ENCODE assay signal across 8 cellular contexts in the genomic region with DNA sequence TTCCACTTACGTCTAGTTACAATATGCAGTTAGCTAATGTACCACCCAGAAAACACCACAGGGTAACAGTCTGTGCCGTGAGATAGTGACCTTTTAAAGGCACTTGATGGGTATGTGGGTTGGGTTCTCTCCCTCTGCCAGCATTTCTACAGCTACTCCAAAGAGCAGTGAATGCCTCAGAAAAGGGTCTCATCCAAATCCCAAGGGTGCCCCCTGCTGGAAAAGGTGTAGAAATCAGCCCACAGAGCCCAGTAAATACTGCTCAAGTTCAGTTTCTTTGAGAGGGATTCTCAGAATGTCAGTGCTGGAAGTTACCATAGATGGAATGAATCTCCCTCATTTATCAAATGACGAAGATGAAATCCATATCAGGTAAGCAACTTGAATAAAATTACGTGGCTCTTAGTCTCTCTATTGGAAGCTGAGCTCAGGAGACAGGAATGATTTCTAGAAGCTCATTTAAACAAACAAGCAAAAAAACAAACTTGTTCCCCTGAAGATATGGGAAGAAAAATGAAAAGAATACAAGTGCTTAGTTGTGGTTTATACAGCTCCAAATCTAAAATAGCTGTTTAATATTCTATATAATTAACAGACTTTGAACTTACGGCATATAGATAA. TPM values are rescaled to one million over a fixed set of nuclear protein-coding genes. Genes with fewer than 3 reads are reported as not detected.
DNase-seq lines count a peak whose midpoint lies in the region; ATAC-seq and TF ChIP-seq lines count a peak whose summit lies in the region.

No MANE protein-coding gene starts in this region.

- CTCF ChIA-PET in CD4-positive, alpha-beta T cell (lab: Charles Lee), result interaction anchor here (0.7 to 1.0 kb wide), 4 partner anchors 12 to 115 kb away, joined by 3 to 4 read pairs (median 3); no protein-coding TSS in a partner anchor

- H3K9ac ChIP-seq in OCI-LY3 (ENCODE audit: low read length) (no peak overlapping the region), fibroblast of lung (ENCODE audit: insufficient read depth, low read length) (no peak overlapping the region), neural progenitor cell (no peak overlapping the region)

- H3K9me3 Mint-ChIP-seq in CD4-positive, alpha-beta T cell, result no peaks in the 10 kb centered on the region
- peaks cover 18% of the 10 kb centered on the region for H3K9me3 Mint-ChIP-seq in neural progenitor cell

- no peaks in the 10 kb centered on the region for H3K27me3 ChIP-seq in CD4-positive, alpha-beta T cell (ENCODE audit: control insufficient read depth, insufficient read depth, low read length)
- H3K27me3 ChIP-seq in HL-60 (ENCODE audit: insufficient read depth, poor library complexity, severe bottlenecking) (no peaks in the 10 kb centered on the region), OCI-LY3 (ENCODE audit: low read depth, low read length) (peaks cover 12% of the 10 kb centered on the region), fibroblast of lung (ENCODE audit: control insufficient read depth, insufficient read depth, low read length) (no peaks in the 10 kb centered on the region), neural progenitor cell (no peaks in the 10 kb centered on the region), thoracic aorta (replicated peaks; ENCODE audit: insufficient read depth) (no peaks in the 10 kb centered on the region)

- no peak overlapping the region for H3K27ac ChIP-seq in CD4-positive, alpha-beta T cell (ENCODE audit: low read depth, low read length)
- no peak overlapping the region for H3K27ac ChIP-seq in HL-60 (replicated peaks)
- H3K27ac ChIP-seq in OCI-LY3 (ENCODE audit: low read length), result no peak overlapping the region
- H3K27ac ChIP-seq in fibroblast of lung (ENCODE audit: insufficient read depth, low read length), result no peak overlapping the region
- no peak overlapping the region for H3K27ac ChIP-seq in neural progenitor cell
- no peak overlapping the region for H3K27ac ChIP-seq in thoracic aorta

- peaks cover 4% of the 10 kb centered on the region for H3K27me3 Mint-ChIP-seq in CD4-positive, alpha-beta T cell
- no peaks in the 10 kb centered on the region for H3K27me3 Mint-ChIP-seq in neural progenitor cell (ENCODE audit: insufficient read depth, low read depth)

- no peak overlapping the region for H2AFZ ChIP-seq in OCI-LY3 (ENCODE audit: low read depth, low read length)
- no peak overlapping the region for H2AFZ ChIP-seq in fibroblast of lung (ENCODE audit: low read length)
- H2AFZ ChIP-seq in neural progenitor cell (replicated peaks), result no peak overlapping the region

- no peaks in the 10 kb centered on the region for H3F3A ChIP-seq in neural progenitor cell (ENCODE audit: low read depth)

- no peaks in the 10 kb centered on the region for H3K4me1 ChIP-seq in OCI-LY3 (ENCODE audit: low read length)
- H3K4me1 ChIP-seq in fibroblast of lung (ENCODE audit: control insufficient read depth, extremely low read depth, insufficient read depth, low read length), result no peaks in the 10 kb centered on the region
- H3K4me1 ChIP-seq in neural progenitor cell, result no peaks in the 10 kb centered on the region
- H3K4me1 ChIP-seq in thoracic aorta (ENCODE audit: control insufficient read depth in 1 of 2, low read depth in 2 of 2), result peaks cover 12% of the 10 kb centered on the region in 2 donors

- TF ChIP-seq CTCF in CD4-positive, alpha-beta T cell (IDR thresholded peaks at IDR 0.05), result peak; percentile 83
- TF ChIP-seq CTCF in HL-60 (IDR thresholded peaks at IDR 0.05; ENCODE audit: insufficient read depth, low read length) (peak; percentile 57), OCI-LY3 (IDR thresholded peaks at IDR 0.05; ENCODE audit: low read depth, low read length) (peak; percentile 99), fibroblast of lung (conservative IDR thresholded peaks at IDR 0.05 in 1 of 2, IDR thresholded peaks at IDR 0.05 in 1 of 2; ENCODE audit: low read depth in 1 of 2, low read length in 2 of 2) (peak; percentile 75 to 83), neural progenitor cell (IDR thresholded peaks at IDR 0.05) (peak; percentile 88), thoracic aorta (IDR thresholded peaks at IDR 0.05) (peak; percentile 73)

- no peaks in the 10 kb centered on the region for H3K36me3 ChIP-seq in OCI-LY3 (replicated peaks; ENCODE audit: low read depth, low read length)
- no peaks in the 10 kb centered on the region for H3K36me3 ChIP-seq in fibroblast of lung (ENCODE audit: control insufficient read depth, insufficient read depth, low read length)
- H3K36me3 ChIP-seq in neural progenitor cell, result no peaks in the 10 kb centered on the region
- H3K36me3 ChIP-seq in thoracic aorta, result no peaks in the 10 kb centered on the region

- DNase-seq in CD4-positive, alpha-beta T cell, result peak; percentile 26 to 57 (median 50)
- DNase-seq in GM19240 (ENCODE audit: insufficient read length, low spot score) (peak; percentile 55), HL-60 (ENCODE audit: low read depth in 1 of 2, low spot score in 1 of 2) (peak in 1 of 2 experiments; percentile 86), activated T-cell treated with anti-CD3 and anti-CD28 coated beads for 24 hours (ENCODE audit: low read depth) (peak; percentile 62), fibroblast of lung (ENCODE audit: low read depth in 2 of 2) (peak; percentile 62 to 83), neural progenitor cell (ENCODE audit: low spot score) (peak; percentile 90), thoracic aorta (ENCODE audit: low spot score) (no peak)

- no peak overlapping the region for H3K27ac Mint-ChIP-seq in CD4-positive, alpha-beta T cell
- no peak overlapping the region for H3K27ac Mint-ChIP-seq in neural progenitor cell

- no peak overlapping the region for H3K4me3 Mint-ChIP-seq in CD4-positive, alpha-beta T cell
- no peak overlapping the region for H3K4me3 Mint-ChIP-seq in neural progenitor cell

- POLR2A ChIA-PET in CD4-positive, alpha-beta T cell (lab: Charles Lee), result interaction anchor here (1.3 kb wide), 1 partner anchor 107 kb away, joined by 4 read pairs; no protein-coding TSS in a partner anchor

- H3K4me3 ChIP-seq in HL-60 (replicated peaks; ENCODE audit: insufficient read depth, low read length) (no peak overlapping the region), OCI-LY3 (ENCODE audit: low read length) (no peak overlapping the region), fibroblast of lung (replicated peaks in 1 of 4; ENCODE audit: control extremely low read depth in 1 of 4, insufficient read depth in 1 of 4, low read depth in 3 of 4, low read length in 4 of 4) (no peak overlapping the region), neural progenitor cell (no peak overlapping the region), thoracic aorta (no peak overlapping the region)

- H3K4me1 Mint-ChIP-seq in CD4-positive, alpha-beta T cell (ENCODE audit: low read depth), result peaks cover 13% of the 10 kb centered on the region
- peaks cover 22% of the 10 kb centered on the region for H3K4me1 Mint-ChIP-seq in neural progenitor cell

- H3K4me2 ChIP-seq in OCI-LY3 (ENCODE audit: low read length), result no peak overlapping the region
- no peak overlapping the region for H3K4me2 ChIP-seq in fibroblast of lung (ENCODE audit: extremely low read depth, insufficient read depth, low read length)
- no peak overlapping the region for H3K4me2 ChIP-seq in neural progenitor cell

- H3K79me2 ChIP-seq in OCI-LY3 (ENCODE audit: low read length) (no peaks in the 10 kb centered on the region), fibroblast of lung (ENCODE audit: control insufficient read depth, insufficient read depth, low read length) (no peaks in the 10 kb centered on the region), neural progenitor cell (ENCODE audit: low read depth) (no peaks in the 10 kb centered on the region)

- no peaks in the 10 kb centered on the region for H3K36me3 Mint-ChIP-seq in CD4-positive, alpha-beta T cell (ENCODE audit: low read depth)
- peaks cover 29% of the 10 kb centered on the region for H3K36me3 Mint-ChIP-seq in neural progenitor cell

- intact Hi-C loops in CD4-positive, alpha-beta T cell (cut with DNase I, micrococcal nuclease), result loop anchor here (1.0 to 10.0 kb wide), 4 partner anchors 116 to 408 kb away; a partner anchor contains a TSS

- ATAC-seq in CD4-positive, alpha-beta T cell (ENCODE audit: poor library complexity), result peak; percentile 80
- peak; percentile 58 for ATAC-seq in thoracic aorta (ENCODE audit: insufficient number of reproducible peaks, low FRiP score, low read depth)

- H4K20me1 ChIP-seq in OCI-LY3 (ENCODE audit: insufficient read depth, low read length) (no peaks in the 10 kb centered on the region), fibroblast of lung (ENCODE audit: control insufficient read depth, extremely low read depth, insufficient read depth, low read length) (no peaks in the 10 kb centered on the region), neural progenitor cell (ENCODE audit: low read depth) (peaks cover 2% of the 10 kb centered on the region)

- no peaks in the 10 kb centered on the region for H3K9me3 ChIP-seq in CD4-positive, alpha-beta T cell (ENCODE audit: control insufficient read depth, low read length)
- H3K9me3 ChIP-seq in OCI-LY3 (ENCODE audit: insufficient read depth, low read length), result no peaks in the 10 kb centered on the region
- H3K9me3 ChIP-seq in fibroblast of lung (ENCODE audit: control insufficient read depth, insufficient read depth, low read depth, low read length), result no peaks in the 10 kb centered on the region
- no peaks in the 10 kb centered on the region for H3K9me3 ChIP-seq in neural progenitor cell (ENCODE audit: low read depth)
- H3K9me3 ChIP-seq in thoracic aorta, result no peaks in the 10 kb centered on the region

RNA-seq across cellular contexts. Expression of a gene that starts 9.5 kb away (rescaled TPM):
- 1 to 10 TPM; 1.4 to 1.8 TPM for total RNA-seq in CD4-positive, alpha-beta T cell
- total RNA-seq in fibroblast of lung (0.26 TPM in 1 of 2 replicates, not detected in the other), neural progenitor cell (ENCODE audit: low replicate concordance) (25.1 and 34.6 TPM in 2 replicates), thoracic aorta (not detected)
- not detected in 2 replicates for polyA plus RNA-seq in fibroblast of lung
- polyA plus RNA-seq in fibroblast of lung (2012), result not detected in 2 replicates
- not detected in 2 replicates for polyA minus RNA-seq in fibroblast of lung (ENCODE audit: low replicate concordance)

RNA-seq across cellular contexts. Expression of a gene that starts 38.6 kb away (rescaled TPM):
- total RNA-seq in CD4-positive, alpha-beta T cell, result not detected
- total RNA-seq in fibroblast of lung, result under 0.01 and 1.8 TPM in 2 replicates
- 0.32 TPM in 1 of 2 replicates, not detected in the other for polyA plus RNA-seq in fibroblast of lung
- polyA plus RNA-seq in fibroblast of lung (2012), result 1.2 TPM in 1 of 2 replicates, not detected in the other
- polyA minus RNA-seq in fibroblast of lung (ENCODE audit: low replicate concordance), result 1.1 TPM in 1 of 2 replicates, not detected in the other
- total RNA-seq in neural progenitor cell (ENCODE audit: low replicate concordance), result 86.1 and 123 TPM in 2 replicates
- 10 to 100 TPM; 70.4 to 90.3 TPM for total RNA-seq in thoracic aorta

Comparison
In these comparisons a context has a peak if more than half of its experiments do, and no peak if none do; other contexts are left out.
1. RNA of a gene that starts 38.6 kb away (total RNA-seq): 70.4 to 90.3 TPM in thoracic aorta and 86.1 to 123 TPM in neural progenitor cell; not detected in CD4-positive, alpha-beta T cell and under 0.01 to 1.8 TPM in fibroblast of lung; every median in the first group is over 10 times any median in the second.
2. Peak in every context shown above with its lines, with median percentiles within 50 percentile points of each other: CTCF ChIP-seq.